14 cellular contexts compared by ENCODE assay signal in the genomic region with DNA sequence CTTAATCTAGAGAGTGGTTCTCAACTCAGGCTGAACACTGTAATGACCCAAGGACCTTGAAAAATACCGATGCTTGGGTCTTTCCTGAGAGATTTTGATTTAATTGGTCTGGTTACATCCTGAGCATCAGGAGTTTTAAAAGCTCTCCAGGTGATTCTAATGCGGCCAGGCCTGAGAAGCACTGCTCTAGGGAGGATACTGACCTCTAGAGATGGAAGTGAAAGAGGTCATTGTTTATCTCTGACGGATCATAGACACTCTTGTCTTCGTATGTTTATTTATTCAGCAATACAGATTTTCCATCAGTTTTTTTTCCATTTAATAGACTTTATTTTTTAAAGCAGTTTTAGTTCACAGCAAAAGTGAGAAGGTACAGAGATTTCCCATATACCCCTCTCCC. TPM values are rescaled to one million over a fixed set of nuclear protein-coding genes. Genes with fewer than 3 reads are reported as not detected.
A peak's percentile ranks its signal among the peaks of the same experiment; 100 is the strongest.
DNase-seq lines count a peak whose midpoint lies in the region; ATAC-seq and TF ChIP-seq lines count a peak whose summit lies in the region.
"Had no signal": no experiment of that assay in that cellular context is flagged by ENCODE, and none has a peak within 500 bp of the region (broad histone marks: within the 10 kb centered on the region; RNA-seq: fewer than 3 reads in every experiment).

No MANE protein-coding gene starts in this region.

- ATAC-seq in HG03097 (IDR thresholded peaks at IDR 0.05; ENCODE audit: low FRiP score, unreplicated experiment), result no peak
- ATAC-seq: GM12878 had no signal

- peaks cover 13% of the 10 kb centered on the region for H3K4me1 Mint-ChIP-seq in endodermal cell
- H3K4me1 Mint-ChIP-seq: CD4-positive, CD25-positive, alpha-beta regulatory T cell had no signal

- H2AFZ ChIP-seq in MM.1S (ENCODE audit: low read length), result no peak overlapping the region

- no peaks in the 10 kb centered on the region for H3K27me3 Mint-ChIP-seq in endodermal cell (ENCODE audit: insufficient read depth)
- H3K27me3 Mint-ChIP-seq: CD4-positive, CD25-positive, alpha-beta regulatory T cell had no signal

- no peak overlapping the region for H3K4me2 ChIP-seq in MM.1S (ENCODE audit: low read depth, low read length)
- H3K4me2 ChIP-seq: BLaER1, KMS-11 had no signal

- H3F3A ChIP-seq in MM.1S (ENCODE audit: insufficient read depth, low read length), result no peaks in the 10 kb centered on the region

- peak; percentile 49 for DNase-seq in DMS53 (lab: John Stamatoyannopoulos, UW)
- no peak for DNase-seq in DMS53 treated with DMSO at 0.1 percent for 48 hours (lab: John Stamatoyannopoulos, UW; ENCODE audit: unreplicated experiment)
- DNase-seq in MM.1S, result no peak
- peak; percentile 39 for DNase-seq in endodermal cell
- no peak for DNase-seq in activated naive CD4-positive, alpha-beta T cell treated with Interleukin-2 at 50 U/mL for 16 hours
- DNase-seq in activated CD4-positive, alpha-beta T cell treated with anti-CD3 and anti-CD28 coated beads for 1 hour, result no peak
- DNase-seq: CD4-positive, CD25-positive, alpha-beta regulatory T cell; DMS79 had no signal

- no peak overlapping the region for H3K27ac ChIP-seq in MM.1S (ENCODE audit: low read length)
- no peak overlapping the region for H3K27ac ChIP-seq in endodermal cell (ENCODE audit: low read depth, low read length)
- H3K27ac ChIP-seq: 22Rv1, BLaER1, KMS-11 had no signal

- no peaks in the 10 kb centered on the region for H3K79me2 ChIP-seq in MM.1S (ENCODE audit: low read length)

- H3K4me3 ChIP-seq in MM.1S (ENCODE audit: low read length), result no peak overlapping the region
- H3K4me3 ChIP-seq in endodermal cell (ENCODE audit: low read length), result no peak overlapping the region
- H3K4me3 ChIP-seq: BLaER1, GM12878 had no signal

- H3K9me3 Mint-ChIP-seq in endodermal cell, result no peaks in the 10 kb centered on the region

- no peaks in the 10 kb centered on the region for H3K9me3 ChIP-seq in MM.1S (replicated peaks; ENCODE audit: insufficient read depth, low read length)
- H3K9me3 ChIP-seq in endodermal cell (ENCODE audit: control insufficient read depth, low read length), result no peaks in the 10 kb centered on the region
- H3K9me3 ChIP-seq: BLaER1 had no signal

- H3K9ac ChIP-seq in MM.1S (ENCODE audit: low read length) (no peak overlapping the region), endodermal cell (ENCODE audit: extremely low read depth, low read length, poor library complexity, severe bottlenecking) (no peak overlapping the region)
- H3K9ac ChIP-seq: BLaER1, KMS-11 had no signal

- H3K27me3 ChIP-seq in MM.1S (replicated peaks; ENCODE audit: insufficient read depth, low read length), result no peaks in the 10 kb centered on the region
- no peaks in the 10 kb centered on the region for H3K27me3 ChIP-seq in endodermal cell (ENCODE audit: control insufficient read depth, insufficient read depth, low read length, poor library complexity, severe bottlenecking)
- H3K27me3 ChIP-seq: BLaER1 had no signal

- H3K4me3 Mint-ChIP-seq in endodermal cell, result no peak overlapping the region
- H3K4me3 Mint-ChIP-seq: CD4-positive, CD25-positive, alpha-beta regulatory T cell had no signal

- WGBS in endodermal cell (ENCODE audit: insufficient coverage in 1 of 2, insufficient read length in 1 of 2), 2 experiments, result 75 to 87% methylated on average over 4 of the region's 4 CpGs

- H3K9me2 ChIP-seq in MM.1S (replicated peaks; ENCODE audit: insufficient read depth, low read length), result no peaks in the 10 kb centered on the region

- no peaks in the 10 kb centered on the region for H3K36me3 Mint-ChIP-seq in endodermal cell (ENCODE audit: low read depth)
- H3K36me3 Mint-ChIP-seq: CD4-positive, CD25-positive, alpha-beta regulatory T cell had no signal

- no peaks in the 10 kb centered on the region for H3K4me1 ChIP-seq in MM.1S (ENCODE audit: low read length)
- no peaks in the 10 kb centered on the region for H3K4me1 ChIP-seq in endodermal cell (ENCODE audit: control insufficient read depth, insufficient read depth, low read length)
- H3K4me1 ChIP-seq: BLaER1 had no signal

- TF ChIP-seq CTCF in MM.1S (IDR thresholded peaks at IDR 0.05; ENCODE audit: low read length) (peak; percentile 11; the same call in 1 of the 2 replicates), endodermal cell (conservative IDR thresholded peaks at IDR 0.05) (peak; percentile 50)

- no peak overlapping the region for H3K27ac Mint-ChIP-seq in endodermal cell
- H3K27ac Mint-ChIP-seq: CD4-positive, CD25-positive, alpha-beta regulatory T cell had no signal

- H4K20me1 ChIP-seq in MM.1S (ENCODE audit: insufficient read depth, low read length), result no peaks in the 10 kb centered on the region
- H4K20me1 ChIP-seq: BLaER1 had no signal

- no peaks in the 10 kb centered on the region for H3K36me3 ChIP-seq in MM.1S (replicated peaks; ENCODE audit: insufficient read depth, low read length)
- H3K36me3 ChIP-seq in endodermal cell (ENCODE audit: control insufficient read depth, insufficient read depth, low read length), result no peaks in the 10 kb centered on the region
- H3K36me3 ChIP-seq: BLaER1 had no signal

RNA-seq across cellular contexts. Expression of gene IGSF5, which starts 54.5 kb away (rescaled TPM):
- total RNA-seq in endodermal cell, result under 1 TPM; 0.77 to 0.81 TPM
- polyA plus RNA-seq in endodermal cell (2013, experiment 1 of 2), result 0.46 TPM
- polyA plus RNA-seq in endodermal cell (2013, experiment 2 of 2), result 0.79 TPM
- total RNA-seq: A673; CD4-positive, CD25-positive, alpha-beta regulatory T cell; GM12878 had no signal
- polyA plus RNA-seq: CD4-positive, CD25-positive, alpha-beta regulatory T cell; GM12878 had no signal

Comparison
In these comparisons a context has a peak if more than half of its experiments do, and no peak if none do; other contexts are left out.
1. DNase-seq: peak in DMS53 (single experiment) and endodermal cell (single experiment); none in DMS53 treated with DMSO at 0.1 percent for 48 hours (single experiment), MM.1S (single experiment), activated naive CD4-positive, alpha-beta T cell treated with Interleukin-2 at 50 U/mL for 16 hours (single experiment) and activated CD4-positive, alpha-beta T cell treated with anti-CD3 and anti-CD28 coated beads for 1 hour (single experiment).